In the genomic region with DNA sequence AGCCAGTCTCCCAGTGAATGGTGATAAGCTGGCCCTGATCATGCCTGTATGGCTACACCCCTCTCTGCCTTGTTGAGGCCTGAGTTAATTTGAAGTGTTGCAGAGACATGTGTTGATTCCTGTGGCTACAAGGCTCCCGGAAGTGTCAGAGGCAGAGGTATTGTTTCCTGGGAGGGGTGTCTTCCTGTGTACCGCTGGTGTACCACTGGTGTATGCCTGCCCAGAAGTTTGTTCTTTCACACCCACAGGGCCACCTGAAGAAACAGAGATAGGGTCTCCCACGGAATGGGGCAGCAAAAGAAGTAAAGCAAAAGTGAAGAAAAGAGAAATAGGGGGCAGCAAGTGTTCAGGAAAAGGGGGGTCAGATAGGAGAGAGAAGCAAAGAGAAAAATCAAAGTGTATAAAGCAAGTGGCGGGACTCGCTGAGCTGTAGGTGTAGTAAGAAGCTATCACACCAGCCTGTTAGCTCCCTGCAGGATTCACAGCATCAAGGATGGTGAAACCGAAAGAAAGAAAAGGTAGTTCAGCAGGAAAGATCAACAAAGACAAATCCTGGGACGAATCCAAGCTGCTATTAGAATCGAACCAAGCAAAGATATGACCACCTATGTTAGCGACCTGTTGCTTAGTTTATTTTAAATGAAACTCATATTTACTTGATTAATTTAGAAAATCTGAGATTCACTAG, we compare ENCODE assay signal across 9 cellular contexts. TPM values are rescaled to one million over a fixed set of nuclear protein-coding genes. Genes with fewer than 3 reads are reported as not detected.
DNase-seq lines count a peak whose midpoint lies in the region; ATAC-seq and TF ChIP-seq lines count a peak whose summit lies in the region.
"Had no signal": no experiment of that assay in that cellular context is flagged by ENCODE, and none has a peak within 500 bp of the region (broad histone marks: within the 10 kb centered on the region; RNA-seq: fewer than 3 reads in every experiment).

No MANE protein-coding gene starts in this region.

- DNase-seq in KBM-7: peak; percentile 70
- DNase-seq in activated CD8-positive, alpha-beta memory T cell treated with anti-CD3 and anti-CD28 coated beads for 1 hour (ENCODE audit: extremely low read depth in 1 of 2, low read depth in 1 of 2): peak; percentile 19 to 28
- no peak for DNase-seq in esophagus squamous epithelium (lab: John Stamatoyannopoulos, UW)
- peak; percentile 21 to 51 for DNase-seq in stimulated activated CD8-positive, alpha-beta memory T cell treated with anti-CD3 and anti-CD28 coated beads, Interleukin-7, amount 100 ng/mL, for 48 hours (ENCODE audit: extremely low read depth in 1 of 2, low read depth in 1 of 2)
- no peak for DNase-seq in left lobe of liver (ENCODE audit: low spot score)
- no peak for DNase-seq in HEK293T (ENCODE audit: extremely low spot score)
- DNase-seq in head of caudate nucleus: no peak
- DNase-seq in RPMI8226: no peak
- DNase-seq: NCI-H2107 had no signal

- no peaks in the 10 kb centered on the region for H3K9me3 ChIP-seq in esophagus squamous epithelium

- intact Hi-C loops in esophagus squamous epithelium (cut with DNase I) (no loop called here), head of caudate nucleus (cut with DNase I) (no loop called here)

- no peaks in the 10 kb centered on the region for H3K36me3 ChIP-seq in esophagus squamous epithelium

- in situ Hi-C loops in KBM-7 (cut with MboI; ENCODE audit: low pct_unique_long_range_greater_than_20kb, low sequenced_read_pairs): no loop called here

- peaks cover 17 to 56% (median 26%) of the 10 kb centered on the region in 3 donors for H3K4me1 ChIP-seq in esophagus squamous epithelium

- CTCF ChIA-PET in HEK293T (lab: Yijun Ruan, JAX): no interaction called here

- peak overlapping the region; percentile 1 to 51 (median 18) for H3K27ac ChIP-seq in esophagus squamous epithelium

- peak in 1 of 4 donors; percentile 38 for TF ChIP-seq POLR2A in esophagus squamous epithelium (IDR thresholded peaks at IDR 0.05)

- no peaks in the 10 kb centered on the region for H3K27me3 ChIP-seq in esophagus squamous epithelium

- POLR2A ChIA-PET in HEK293T (lab: Yijun Ruan, JAX): no interaction called here

- TF ChIP-seq CTCF in esophagus squamous epithelium (IDR thresholded peaks at IDR 0.05): no peak

- H3K4me3 ChIP-seq in esophagus squamous epithelium: peak overlapping the region in 1 of 4 donors; percentile 18

- whole genome bisulfite sequencing in esophagus squamous epithelium, 2 donors: 45 to 48% methylated on average over 8 to 9 of the region's 9 CpGs

- no peak for ATAC-seq in left lobe of liver

TF ChIP-seq in HEK293T, 16 proteins besides CTCF, POLR2A, EP300 and RAD21:
- no peak for TF ChIP-seq L3MBTL2 (conservative IDR thresholded peaks at IDR 0.05)
- no peak for TF ChIP-seq HDGF (IDR thresholded peaks at IDR 0.05; ENCODE audit: borderline replicate concordance)
- no peak for TF ChIP-seq FOXM1 (IDR thresholded peaks at IDR 0.05; ENCODE audit: borderline replicate concordance)
- TF ChIP-seq ELF4 (IDR thresholded peaks at IDR 0.05): no peak
- no peak for TF ChIP-seq CTBP1 (IDR thresholded peaks at IDR 0.05; ENCODE audit: borderline replicate concordance)
- TF ChIP-seq BHLHE40 (IDR thresholded peaks at IDR 0.05; ENCODE audit: borderline replicate concordance): no peak
- no peak for TF ChIP-seq FOXK2 (IDR thresholded peaks at IDR 0.05)

RNA-seq across cellular contexts. Expression of gene CD47, which starts 36.6 kb away (rescaled TPM):
- 100 to 1,000 TPM in 2 of 4 donors, 10 to 100 TPM in 2; 79.0 to 177 (median 115) TPM for total RNA-seq in esophagus squamous epithelium
- total RNA-seq in left lobe of liver: 21.8 TPM

Comparison
In these comparisons a context has a peak if more than half of its experiments do, and no peak if none do; other contexts are left out.
1. DNase-seq: peak in KBM-7 (single experiment), activated CD8-positive, alpha-beta memory T cell treated with anti-CD3 and anti-CD28 coated beads for 1 hour (2 of 2) and stimulated activated CD8-positive, alpha-beta memory T cell treated with anti-CD3 and anti-CD28 coated beads, Interleukin-7, amount 100 ng/mL, for 48 hours (2 of 2); none in esophagus squamous epithelium (single experiment), left lobe of liver (single experiment), HEK293T (single experiment), head of caudate nucleus (0 of 42) and RPMI8226 (single experiment).